11 cellular contexts compared by ENCODE assay signal in the genomic region with DNA sequence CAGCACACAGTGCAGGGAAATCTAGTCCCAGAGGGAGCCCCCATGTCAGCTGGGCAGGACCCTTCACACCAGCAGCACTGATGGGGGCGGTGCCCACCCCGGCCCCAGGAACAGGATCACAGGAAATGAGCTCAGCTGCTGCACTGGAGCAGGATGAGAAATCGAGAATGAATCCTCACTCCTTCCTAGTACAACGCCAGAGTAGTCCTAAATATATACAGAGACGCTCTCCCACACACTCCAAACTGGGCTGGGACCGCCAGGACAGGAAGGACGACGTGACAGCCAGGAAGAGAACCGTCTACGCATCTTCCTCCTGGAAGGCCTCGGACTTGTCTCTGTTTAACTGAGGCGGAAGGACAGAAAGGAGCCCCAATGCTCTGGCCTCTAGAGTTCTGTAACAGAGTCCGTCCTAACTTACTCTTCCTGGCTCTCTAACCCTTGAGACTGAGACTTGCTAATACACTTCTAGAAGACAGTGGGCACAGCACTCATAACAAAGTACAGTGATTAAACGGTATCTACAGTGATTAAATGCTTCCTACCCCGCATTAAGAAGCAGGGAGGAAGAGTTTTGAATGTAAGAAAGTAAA. TPM values are rescaled to one million over a fixed set of nuclear protein-coding genes. Genes with fewer than 3 reads are reported as not detected.
A peak's percentile ranks its signal among the peaks of the same experiment; 100 is the strongest.
DNase-seq lines count a peak whose midpoint lies in the region; ATAC-seq and TF ChIP-seq lines count a peak whose summit lies in the region.
"Had no signal": no experiment of that assay in that cellular context is flagged by ENCODE, and none has a peak within 500 bp of the region (broad histone marks: within the 10 kb centered on the region; RNA-seq: fewer than 3 reads in every experiment).

No MANE protein-coding gene starts in this region.

- DNase-seq in Daoy (ENCODE audit: low read depth) (peak; percentile 82), foreskin fibroblast (peak; percentile 52 to 58), posterior vena cava (ENCODE audit: low spot score) (peak; percentile 66), cerebellar nuclear complex (lab: John Stamatoyannopoulos, UW) (no peak), C1 segment of cervical spinal cord (lab: John Stamatoyannopoulos, UW) (no peak), DMS114 treated with DMSO at 0.1 percent for 48 hours (lab: John Stamatoyannopoulos, UW; ENCODE audit: unreplicated experiment) (no peak)
- DNase-seq: DND-41; nucleus accumbens; stimulated activated naive B cell treated with anti-CD40 and anti-IgM and Interleukin-4, amounts not matched to agents 10 μg/mL and 1 μg/mL and 100 μg/mL, for 72 hours had no signal

- TF ChIP-seq CTCF in foreskin fibroblast (IDR thresholded peaks at IDR 0.05; ENCODE audit: low read depth, low read length): no peak

- peak; percentile 89 for ATAC-seq in SK-N-SH treated with all-trans-retinoic acid at 6 μM for 48 hours
- no peak for ATAC-seq in HG03460 (IDR thresholded peaks at IDR 0.05; ENCODE audit: unreplicated experiment)
- ATAC-seq: stimulated activated naive B cell treated with anti-CD40 and anti-IgM and Interleukin-4, amounts not matched to agents 10 μg/mL and 1 μg/mL and 100 μg/mL, for 72 hours had no signal

- intact Hi-C loops in posterior vena cava (cut with DNase I): loop anchor here in 1 of 2 donors (5.0 kb wide), 1 partner anchor 33 kb away; a partner anchor contains a TSS

- H3K4me3 ChIP-seq in foreskin fibroblast (ENCODE audit: low read depth in 1 of 2, low read length in 2 of 2): no peak overlapping the region

TF ChIP-seq in SK-N-SH treated with all-trans-retinoic acid at 6 μM for 48 hours, 23 proteins besides CTCF, POLR2A, EP300 and RAD21:
- TF ChIP-seq SNAI2 (CRISPR knock-in tag; IDR thresholded peaks at IDR 0.05) (no peak), ZNF8 (CRISPR knock-in tag; IDR thresholded peaks at IDR 0.05) (no peak), ESRRG (CRISPR knock-in tag; IDR thresholded peaks at IDR 0.05) (no peak), RARB (CRISPR knock-in tag; IDR thresholded peaks at IDR 0.05) (no peak), GLIS3 (CRISPR knock-in tag; IDR thresholded peaks at IDR 0.05) (no peak), ZFP30 (CRISPR knock-in tag; IDR thresholded peaks at IDR 0.05) (no peak)
- TF ChIP-seq, protein P1, sequence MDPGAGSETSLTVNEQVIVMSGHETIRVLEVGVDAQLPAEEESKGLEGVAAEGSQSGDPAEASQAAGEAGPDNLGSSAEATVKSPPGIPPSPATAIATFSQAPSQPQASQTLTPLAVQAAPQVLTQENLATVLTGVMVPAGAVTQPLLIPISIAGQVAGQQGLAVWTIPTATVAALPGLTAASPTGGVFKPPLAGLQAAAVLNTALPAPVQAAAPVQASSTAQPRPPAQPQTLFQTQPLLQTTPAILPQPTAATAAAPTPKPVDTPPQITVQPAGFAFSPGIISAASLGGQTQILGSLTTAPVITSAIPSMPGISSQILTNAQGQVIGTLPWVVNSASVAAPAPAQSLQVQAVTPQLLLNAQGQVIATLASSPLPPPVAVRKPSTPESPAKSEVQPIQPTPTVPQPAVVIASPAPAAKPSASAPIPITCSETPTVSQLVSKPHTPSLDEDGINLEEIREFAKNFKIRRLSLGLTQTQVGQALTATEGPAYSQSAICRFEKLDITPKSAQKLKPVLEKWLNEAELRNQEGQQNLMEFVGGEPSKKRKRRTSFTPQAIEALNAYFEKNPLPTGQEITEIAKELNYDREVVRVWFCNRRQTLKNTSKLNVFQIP (CRISPR knock-in tag; IDR thresholded peaks at IDR 0.05; ENCODE audit: borderline replicate concordance, low read depth): no peak

RNA-seq across cellular contexts. Expression of a gene that starts 33.4 kb away (rescaled TPM):
- total RNA-seq in Daoy (2014; rRNA removed; shearing (Covaris generic)): 51.5 and 71.6 TPM in 2 replicates
- total RNA-seq in posterior vena cava: 10 to 100 TPM; 81.1 to 89.3 TPM

Comparison
In these comparisons a context has a peak if more than half of its experiments do, and no peak if none do; other contexts are left out.
1. DNase-seq: peak in Daoy (single experiment), foreskin fibroblast (2 of 2) and posterior vena cava (single experiment); none in cerebellar nuclear complex (0 of 2), C1 segment of cervical spinal cord (0 of 14) and DMS114 treated with DMSO at 0.1 percent for 48 hours (single experiment).